ENCODE assay signal across 10 cellular contexts in genomic region chr2:47309472-47309951, GRCh38. TPM values are rescaled to one million over a fixed set of nuclear protein-coding genes. Genes with fewer than 3 reads are reported as not detected.
A peak's percentile ranks its signal among the peaks of the same experiment; 100 is the strongest.
DNase-seq lines count a peak whose midpoint lies in the region; ATAC-seq and TF ChIP-seq lines count a peak whose summit lies in the region.
"Had no signal": no experiment of that assay in that cellular context is flagged by ENCODE, and none has a peak within 500 bp of the region (broad histone marks: within the 10 kb centered on the region; RNA-seq: fewer than 3 reads in every experiment).

No MANE protein-coding gene starts in this region.

- H3K4me1 Mint-ChIP-seq in CD14-positive monocyte = peaks cover 80% of the 10 kb centered on the region
- peaks cover 27% of the 10 kb centered on the region for H3K4me1 Mint-ChIP-seq in mesothelial cell of epicardium

- H3K36me3 Mint-ChIP-seq in CD14-positive monocyte (peaks cover 2 to 4% of the 10 kb centered on the region in 2 donors), mesothelial cell of epicardium (peaks cover 10% of the 10 kb centered on the region)

- DNase-seq in CD14-positive monocyte (ENCODE audit: low spot score) (no peak), astrocyte of the hippocampus (ENCODE audit: low read depth, low spot score) (peak; percentile 21), mesothelial cell of epicardium (ENCODE audit: low spot score in 2 of 2, unreplicated experiment in 2 of 2) (no peak), NCI-H128 (lab: John Stamatoyannopoulos, UW; ENCODE audit: unreplicated experiment) (no peak)
- no peak for DNase-seq in stimulated activated CD4-positive, alpha-beta T cell treated with anti-CD3 and anti-CD28 coated beads, Interleukin-4, amount 100 ng/mL, for 24 hours
- DNase-seq: occipital lobe had no signal

- intact Hi-C loops in CD14-positive monocyte (cut with micrococcal nuclease) = no loop called here

- H3K4me3 Mint-ChIP-seq in CD14-positive monocyte (peak overlapping the region in 1 of 2 donors; percentile 76), mesothelial cell of epicardium (no peak overlapping the region)

- TF ChIP-seq CTCF in CD14-positive monocyte (IDR thresholded peaks at IDR 0.05) (no peak), mesothelial cell of epicardium (IDR thresholded peaks at IDR 0.05; ENCODE audit: unreplicated experiment) (no peak)

- H3K9me3 Mint-ChIP-seq in CD14-positive monocyte = no peaks in the 10 kb centered on the region
- no peaks in the 10 kb centered on the region for H3K9me3 Mint-ChIP-seq in mesothelial cell of epicardium

- peak overlapping the region; percentile 91 to 98 (median 97) for H3K27ac Mint-ChIP-seq in CD14-positive monocyte
- H3K27ac Mint-ChIP-seq in mesothelial cell of epicardium = peak overlapping the region; percentile 31

- ATAC-seq in HG02763 (IDR thresholded peaks at IDR 0.05; ENCODE audit: unreplicated experiment) (peak; percentile 1), GM19463 (IDR thresholded peaks at IDR 0.05; ENCODE audit: unreplicated experiment) (no peak)
- ATAC-seq in activated CD4-positive, CD25-positive, alpha-beta regulatory T cell treated with anti-CD3 and anti-CD28 coated beads, Interleukin-2, amount 50 U/mL, for 24 hours = no peak
- ATAC-seq: HCT116 had no signal

- H3K27me3 Mint-ChIP-seq in CD14-positive monocyte (ENCODE audit: low read depth in 3 of 3) = no peaks in the 10 kb centered on the region
- peaks cover 4% of the 10 kb centered on the region for H3K27me3 Mint-ChIP-seq in mesothelial cell of epicardium (ENCODE audit: low read depth)

RNA-seq across cellular contexts. Expression of gene EPCAM, which starts 59.6 kb away (rescaled TPM):
- not detected for polyA plus RNA-seq in CD14-positive monocyte
- total RNA-seq in mesothelial cell of epicardium = 132 to 136 TPM (median 134 TPM) in 3 replicates
